13 cellular contexts compared by ENCODE assay signal in the genomic region with DNA sequence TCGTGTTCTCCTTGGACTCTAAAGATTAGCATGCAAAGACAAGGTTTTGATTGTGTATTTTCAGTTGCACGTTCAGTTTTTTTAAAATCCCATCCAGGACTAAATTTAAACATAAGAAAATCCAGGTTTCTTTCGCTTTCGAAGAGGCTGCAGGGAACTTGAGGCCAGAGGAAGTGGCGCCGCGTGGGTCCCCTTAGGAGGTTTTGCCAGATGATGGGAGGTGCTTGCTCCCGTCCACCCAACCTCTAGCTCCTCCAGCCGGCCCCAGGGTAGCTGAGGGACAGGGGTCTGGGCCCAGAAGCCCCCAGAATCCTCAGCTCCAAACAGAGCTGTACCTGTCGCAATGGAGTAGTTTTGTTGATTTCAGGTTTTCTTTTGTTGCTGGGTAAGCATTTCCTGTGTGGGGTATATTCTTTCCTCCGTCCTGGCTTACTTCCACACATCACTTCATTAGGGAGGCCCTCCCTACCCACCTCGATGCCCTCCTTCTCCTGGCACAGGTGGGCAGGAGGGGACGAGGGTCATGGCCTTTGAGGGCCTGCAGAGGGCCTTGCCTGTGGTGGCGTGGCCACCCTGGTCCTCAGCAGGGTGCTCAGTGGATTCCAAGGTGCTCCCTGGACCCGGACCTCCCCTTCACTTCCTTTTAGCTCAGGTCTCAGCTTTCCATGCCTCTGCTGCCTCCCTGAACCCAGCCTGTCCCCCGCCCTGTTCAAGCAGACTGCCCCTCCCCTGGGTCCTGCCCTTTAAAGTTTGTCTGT. TPM values are rescaled to one million over a fixed set of nuclear protein-coding genes. Genes with fewer than 3 reads are reported as not detected.
A peak's percentile ranks its signal among the peaks of the same experiment; 100 is the strongest.
DNase-seq lines count a peak whose midpoint lies in the region; ATAC-seq and FAIRE-seq lines count a peak whose summit lies in the region.
"Had no signal": no experiment of that assay in that cellular context is flagged by ENCODE, and none has a peak within 500 bp of the region (broad histone marks: within the 10 kb centered on the region; RNA-seq: fewer than 3 reads in every experiment).

No MANE protein-coding gene starts in this region.

- H3K27ac ChIP-seq in naive thymus-derived CD4-positive, alpha-beta T cell (ENCODE audit: low read depth, low read length): no peak overlapping the region
- H3K27ac ChIP-seq: right atrium auricular region, WERI-Rb-1 had no signal

- no peak overlapping the region for H3K4me3 ChIP-seq in naive thymus-derived CD4-positive, alpha-beta T cell (ENCODE audit: low read length)
- H3K4me3 ChIP-seq: right atrium auricular region had no signal

- ATAC-seq in activated T-helper 17 cell treated with anti-CD3 and anti-CD28 coated beads, Interleukin-2, amount 50 U/mL, for 72 hours (replicated peaks): peak; percentile 28
- ATAC-seq in naive thymus-derived CD4-positive, alpha-beta T cell: peak; percentile 20

- peaks cover 3% of the 10 kb centered on the region for H3K4me1 Mint-ChIP-seq in activated T-helper 17 cell treated with anti-CD3 and anti-CD28 coated beads, Interleukin-2, amount 50 U/mL, for 72 hours
- H3K4me1 Mint-ChIP-seq in naive thymus-derived CD4-positive, alpha-beta T cell: peaks cover 0 to 24% (median 6%) of the 10 kb centered on the region in 7 donors

- H3K27me3 ChIP-seq in naive thymus-derived CD4-positive, alpha-beta T cell (ENCODE audit: control insufficient read depth in 2 of 2, insufficient read depth in 2 of 2, low read length in 2 of 2): no peaks in the 10 kb centered on the region
- H3K27me3 ChIP-seq: right atrium auricular region had no signal

- peak overlapping the region; percentile 22 for H3K4me3 Mint-ChIP-seq in activated T-helper 17 cell treated with anti-CD3 and anti-CD28 coated beads, Interleukin-2, amount 50 U/mL, for 72 hours
- H3K4me3 Mint-ChIP-seq in naive thymus-derived CD4-positive, alpha-beta T cell: peak overlapping the region; percentile 47 to 80 (median 72)

- H3K27me3 Mint-ChIP-seq in activated T-helper 17 cell treated with anti-CD3 and anti-CD28 coated beads, Interleukin-2, amount 50 U/mL, for 72 hours: no peaks in the 10 kb centered on the region
- no peaks in the 10 kb centered on the region for H3K27me3 Mint-ChIP-seq in naive thymus-derived CD4-positive, alpha-beta T cell

- peak; percentile 42 for DNase-seq in CD1c-positive myeloid dendritic cell (ENCODE audit: extremely low spot score)
- DNase-seq in GM19239 (ENCODE audit: insufficient read length, low spot score): peak; percentile 26
- DNase-seq in naive thymus-derived CD4-positive, alpha-beta T cell: peak in 2 of 9 donors; percentile 4 to 10
- no peak for DNase-seq in frontal cortex (ENCODE audit: low spot score in 2 of 2)
- no peak for DNase-seq in H4 (ENCODE audit: low spot score)
- DNase-seq in foreskin melanocyte: no peak
- DNase-seq: HCEC 1CT, SIG-M5, WERI-Rb-1 had no signal

- H3K4me1 ChIP-seq in naive thymus-derived CD4-positive, alpha-beta T cell (ENCODE audit: control insufficient read depth in 2 of 2, insufficient read depth in 2 of 2, low read length in 2 of 2): no peaks in the 10 kb centered on the region
- H3K4me1 ChIP-seq: right atrium auricular region had no signal

- CTCF ChIA-PET in naive thymus-derived CD4-positive, alpha-beta T cell (lab: Charles Lee): no interaction called here

- H3K9me3 Mint-ChIP-seq in activated T-helper 17 cell treated with anti-CD3 and anti-CD28 coated beads, Interleukin-2, amount 50 U/mL, for 72 hours: no peaks in the 10 kb centered on the region
- no peaks in the 10 kb centered on the region for H3K9me3 Mint-ChIP-seq in naive thymus-derived CD4-positive, alpha-beta T cell

- H3K9me3 ChIP-seq in naive thymus-derived CD4-positive, alpha-beta T cell (ENCODE audit: control insufficient read depth in 2 of 3, low read length in 3 of 3): no peaks in the 10 kb centered on the region
- H3K9me3 ChIP-seq: right atrium auricular region had no signal

- no peak for FAIRE-seq in GM19239 (lab: Jason Lieb, UNC)
- FAIRE-seq in frontal cortex (lab: Jason Lieb, UNC): no peak
- FAIRE-seq: GM18507 had no signal

- H3K36me3 Mint-ChIP-seq in activated T-helper 17 cell treated with anti-CD3 and anti-CD28 coated beads, Interleukin-2, amount 50 U/mL, for 72 hours (ENCODE audit: low read depth): peaks cover 6% of the 10 kb centered on the region
- peaks cover 0 to 35% (median 4%) of the 10 kb centered on the region in 5 donors for H3K36me3 Mint-ChIP-seq in naive thymus-derived CD4-positive, alpha-beta T cell

- H3K27ac Mint-ChIP-seq in activated T-helper 17 cell treated with anti-CD3 and anti-CD28 coated beads, Interleukin-2, amount 50 U/mL, for 72 hours: peak overlapping the region; percentile 15
- H3K27ac Mint-ChIP-seq in naive thymus-derived CD4-positive, alpha-beta T cell: peak overlapping the region in 8 of 9 donors; percentile 28 to 89 (median 64)

- intact Hi-C loops in naive thymus-derived CD4-positive, alpha-beta T cell (cut with micrococcal nuclease): no loop called here

- POLR2A ChIA-PET in naive thymus-derived CD4-positive, alpha-beta T cell (lab: Charles Lee): no interaction called here

- H3K36me3 ChIP-seq in naive thymus-derived CD4-positive, alpha-beta T cell (ENCODE audit: control insufficient read depth in 2 of 3, insufficient read depth in 3 of 3, low read length in 3 of 3): peaks cover 0 to 23% (median 0%) of the 10 kb centered on the region in 3 experiments
- H3K36me3 ChIP-seq: right atrium auricular region, WERI-Rb-1 had no signal

RNA-seq across cellular contexts. Expression of gene LHPP, which starts 32.6 kb away (rescaled TPM):
- 10 to 100 TPM in 1 of 2 donors, 1 to 10 TPM in 1; 7.4 to 10.6 TPM for total RNA-seq in activated T-helper 17 cell treated with anti-CD3 and anti-CD28 coated beads, Interleukin-2, amount 50 U/mL, for 72 hours
- 10 to 100 TPM; 19.8 to 31.2 (median 27.6) TPM for total RNA-seq in naive thymus-derived CD4-positive, alpha-beta T cell
- polyA plus RNA-seq in naive thymus-derived CD4-positive, alpha-beta T cell: 10 to 100 TPM; 21.5 to 23.4 TPM
- 16.3 TPM for total RNA-seq in frontal cortex
- total RNA-seq in H4 (2014; rRNA removed; shearing (Covaris generic)): 8.2 and 20.3 TPM in 2 replicates

RNA-seq across cellular contexts. Expression of gene NKX1-2, which starts 44.4 kb away (rescaled TPM):
- not detected for total RNA-seq in activated T-helper 17 cell treated with anti-CD3 and anti-CD28 coated beads, Interleukin-2, amount 50 U/mL, for 72 hours
- not detected for total RNA-seq in naive thymus-derived CD4-positive, alpha-beta T cell
- polyA plus RNA-seq in naive thymus-derived CD4-positive, alpha-beta T cell: not detected
- total RNA-seq in frontal cortex: under 0.01 TPM
- 0.02 TPM in 1 of 2 replicates, not detected in the other for total RNA-seq in H4 (2014; rRNA removed; shearing (Covaris generic))
- total RNA-seq: myocyte, right atrium auricular region had no signal

Comparison
In these comparisons a context has a peak if more than half of its experiments do, and no peak if none do; other contexts are left out.
1. DNase-seq: peak in CD1c-positive myeloid dendritic cell (single experiment) and GM19239 (single experiment); none in frontal cortex (0 of 2), H4 (single experiment) and foreskin melanocyte (single experiment).